ENCODE assay signal across 19 cellular contexts in the genomic region with DNA sequence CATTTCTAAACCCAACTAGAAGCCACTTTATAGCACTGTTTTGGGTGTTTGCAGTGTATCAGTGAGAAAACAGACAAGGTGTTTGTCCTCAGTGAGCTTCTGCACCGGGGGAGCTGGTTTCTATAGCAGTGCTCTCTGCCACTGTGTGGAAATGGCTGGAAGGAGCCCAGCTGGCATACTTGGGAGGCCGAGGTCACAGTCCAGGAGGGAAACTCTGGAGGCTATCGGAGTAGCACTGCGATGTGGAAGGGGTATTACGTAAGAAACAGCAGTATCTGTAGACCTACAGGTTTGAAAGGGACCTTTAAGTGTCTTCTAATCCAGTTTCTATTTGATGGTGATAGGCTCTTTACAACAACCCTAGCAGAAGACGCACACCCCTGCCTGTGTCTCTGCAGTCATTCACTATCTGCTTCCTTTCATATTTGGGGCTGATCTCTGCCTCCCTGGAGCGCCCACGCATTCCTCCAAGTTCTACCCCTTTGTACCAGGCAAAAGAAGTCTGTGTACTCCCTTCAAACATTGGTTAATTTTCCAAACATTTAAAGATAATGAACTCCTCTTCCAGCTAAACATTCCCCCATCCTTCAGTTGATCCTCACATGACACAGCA.
"Had no signal": no experiment of that assay in that cellular context is flagged by ENCODE, and none has a peak within 500 bp of the region (broad histone marks: within the 10 kb centered on the region; RNA-seq: fewer than 3 reads in every experiment).

No MANE protein-coding gene starts in this region.

- H3K4me3 Mint-ChIP-seq: activated CD4-positive, alpha-beta memory T cell treated with anti-CD3 and anti-CD28 coated beads, Interleukin-2, amount 10 ng/mL, durations not matched to agents 7 days and 5 days; activated naive CD4-positive, alpha-beta T cell treated with anti-CD3 and anti-CD28 coated beads, Interleukin-2, amount 50 U/mL, for 24 hours; activated T-cell treated with anti-CD3 and anti-CD28 coated beads, Interleukin-2, amount 50 U/mL, for 4 hours; dendritic cell treated with granulocyte-macrophage colony-stimulating factor and Interleukin-4, amounts not matched to agents 40 ng/mL and 50 ng/mL, for 4 days; immature natural killer cell; stimulated activated naive CD8-positive, alpha-beta T cell treated with anti-CD3 and anti-CD28 coated beads, Interleukin-15, amount 100 ng/mL, for 72 hours had no signal

- H3K4me1 Mint-ChIP-seq: activated CD4-positive, alpha-beta memory T cell treated with anti-CD3 and anti-CD28 coated beads, Interleukin-2, amount 10 ng/mL, durations not matched to agents 7 days and 5 days; activated naive CD4-positive, alpha-beta T cell treated with anti-CD3 and anti-CD28 coated beads, Interleukin-2, amount 50 U/mL, for 24 hours; immature natural killer cell; stimulated activated naive CD8-positive, alpha-beta T cell treated with anti-CD3 and anti-CD28 coated beads, Interleukin-15, amount 100 ng/mL, for 72 hours had no signal

- H3K27ac ChIP-seq: lower lobe of right lung, SJCRH30, suprapubic skin had no signal

- H3K27me3 Mint-ChIP-seq: activated CD4-positive, alpha-beta memory T cell treated with anti-CD3 and anti-CD28 coated beads, Interleukin-2, amount 10 ng/mL, durations not matched to agents 7 days and 5 days; activated naive CD4-positive, alpha-beta T cell treated with anti-CD3 and anti-CD28 coated beads, Interleukin-2, amount 50 U/mL, for 24 hours; stimulated activated naive CD8-positive, alpha-beta T cell treated with anti-CD3 and anti-CD28 coated beads, Interleukin-15, amount 100 ng/mL, for 72 hours had no signal

- H3K36me3 ChIP-seq: lower lobe of right lung, SJCRH30 had no signal

- ATAC-seq: activated T-cell treated with anti-CD3 and anti-CD28 coated beads, Interleukin-2, amount 50 U/mL, for 4 hours; esophagus mucosa; lower lobe of right lung; stimulated activated naive CD8-positive, alpha-beta T cell treated with anti-CD3 and anti-CD28 coated beads, Interleukin-15, amount 100 ng/mL, for 72 hours had no signal

- H3K27me3 ChIP-seq: SJCRH30, suprapubic skin had no signal

- H3K4me3 ChIP-seq: lower lobe of right lung, SJCRH30, suprapubic skin had no signal

- H3K9me3 ChIP-seq: SJCRH30 had no signal

- DNase-seq: activated CD4-positive, alpha-beta memory T cell treated with anti-CD3 and anti-CD28 coated beads, Interleukin-2, amount 10 ng/mL, durations not matched to agents 7 days and 5 days; activated CD4-positive, alpha-beta T cell treated with anti-CD3 and anti-CD28 coated beads for 48 hours; activated CD4-positive, CD25-positive, alpha-beta regulatory T cell; activated effector memory CD4-positive, alpha-beta T cell treated with Interleukin-2 at 50 U/mL for 16 hours; activated T-cell treated with anti-CD3 and anti-CD28 coated beads, Interleukin-2, amount 50 U/mL, for 4 hours; effector CD8-positive, alpha-beta T cell; immature natural killer cell; kidney glomerular epithelial cell; lower lobe of right lung; SJCRH30; stimulated activated CD4-positive, alpha-beta T cell treated with anti-CD3 and anti-CD28 coated beads, Interleukin-15, amount 100 ng/mL, for 24 hours; stimulated activated CD4-positive, alpha-beta T cell treated with anti-CD3 and anti-CD28 coated beads, Interleukin-4, amount 100 ng/mL, for 1 hour; stimulated activated naive CD8-positive, alpha-beta T cell treated with anti-CD3 and anti-CD28 coated beads, Interleukin-15, amount 100 ng/mL, for 72 hours; T1000; trophoblast cell had no signal

- H3K4me1 ChIP-seq: lower lobe of right lung, SJCRH30, suprapubic skin had no signal

- H3K27ac Mint-ChIP-seq: activated CD4-positive, alpha-beta memory T cell treated with anti-CD3 and anti-CD28 coated beads, Interleukin-2, amount 10 ng/mL, durations not matched to agents 7 days and 5 days; activated naive CD4-positive, alpha-beta T cell treated with anti-CD3 and anti-CD28 coated beads, Interleukin-2, amount 50 U/mL, for 24 hours; dendritic cell treated with granulocyte-macrophage colony-stimulating factor and Interleukin-4, amounts not matched to agents 40 ng/mL and 50 ng/mL, for 4 days; immature natural killer cell; stimulated activated naive CD8-positive, alpha-beta T cell treated with anti-CD3 and anti-CD28 coated beads, Interleukin-15, amount 100 ng/mL, for 72 hours had no signal
